22 cellular contexts compared by ENCODE assay signal in the genomic region with DNA sequence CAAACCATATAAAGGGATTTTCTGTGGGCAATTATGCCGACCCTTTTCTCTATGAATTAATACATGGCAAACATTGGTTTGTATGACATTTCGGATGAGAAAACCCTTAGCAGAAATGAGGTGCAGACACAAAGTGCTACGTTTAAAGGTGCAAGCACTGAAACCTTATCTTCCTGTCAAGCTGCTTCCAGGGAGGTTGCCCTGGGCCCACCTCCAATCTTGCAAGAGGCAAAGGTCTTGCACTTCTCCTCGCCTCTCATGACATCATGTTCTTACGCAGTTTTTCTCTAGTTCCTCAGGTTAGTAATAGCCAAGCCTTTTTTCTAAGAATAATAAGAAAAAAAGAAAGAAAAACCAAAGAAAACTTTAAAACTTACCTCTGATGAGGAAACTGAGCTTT.
"Had no signal": no experiment of that assay in that cellular context is flagged by ENCODE, and none has a peak within 500 bp of the region (broad histone marks: within the 10 kb centered on the region; RNA-seq: fewer than 3 reads in every experiment).

No MANE protein-coding gene starts in this region.

- H3K9me3 ChIP-seq: colonic mucosa, esophagus muscularis mucosa, esophagus squamous epithelium, gastrocnemius medialis, gastroesophageal sphincter, heart left ventricle, heart right ventricle had no signal

- H3K27me3 ChIP-seq: colonic mucosa, dorsolateral prefrontal cortex, esophagus muscularis mucosa, foreskin keratinocyte, gastrocnemius medialis, gastroesophageal sphincter, heart left ventricle, heart right ventricle had no signal

- DNase-seq: colonic mucosa; cortex of kidney; dermis blood vessel endothelial cell; dorsolateral prefrontal cortex; effector CD4-positive, alpha-beta T cell; effector CD8-positive, alpha-beta T cell; effector memory CD4-positive, alpha-beta T cell; effector memory CD8-positive, alpha-beta T cell; endodermal cell; erythroblast; esophagus squamous epithelium; foreskin fibroblast; foreskin keratinocyte; foreskin melanocyte; glutamatergic neuron; heart left ventricle; heart right ventricle had no signal

- H3K4me3 ChIP-seq: colonic mucosa, coronary artery, dorsolateral prefrontal cortex, esophagus muscularis mucosa, esophagus squamous epithelium, gastrocnemius medialis, gastroesophageal sphincter, heart left ventricle, heart right ventricle had no signal

- H3K36me3 ChIP-seq: colonic mucosa, esophagus muscularis mucosa, esophagus squamous epithelium, gastrocnemius medialis, gastroesophageal sphincter, heart left ventricle, heart right ventricle had no signal

- H3K27ac ChIP-seq: colonic mucosa, coronary artery, dorsolateral prefrontal cortex, epithelial cell of prostate, esophagus squamous epithelium, foreskin keratinocyte, gastrocnemius medialis, gastroesophageal sphincter, heart left ventricle, heart right ventricle had no signal

- H3K4me1 ChIP-seq: colonic mucosa, foreskin keratinocyte, heart left ventricle, heart right ventricle had no signal
